19 cellular contexts compared by ENCODE assay signal in the genomic region with DNA sequence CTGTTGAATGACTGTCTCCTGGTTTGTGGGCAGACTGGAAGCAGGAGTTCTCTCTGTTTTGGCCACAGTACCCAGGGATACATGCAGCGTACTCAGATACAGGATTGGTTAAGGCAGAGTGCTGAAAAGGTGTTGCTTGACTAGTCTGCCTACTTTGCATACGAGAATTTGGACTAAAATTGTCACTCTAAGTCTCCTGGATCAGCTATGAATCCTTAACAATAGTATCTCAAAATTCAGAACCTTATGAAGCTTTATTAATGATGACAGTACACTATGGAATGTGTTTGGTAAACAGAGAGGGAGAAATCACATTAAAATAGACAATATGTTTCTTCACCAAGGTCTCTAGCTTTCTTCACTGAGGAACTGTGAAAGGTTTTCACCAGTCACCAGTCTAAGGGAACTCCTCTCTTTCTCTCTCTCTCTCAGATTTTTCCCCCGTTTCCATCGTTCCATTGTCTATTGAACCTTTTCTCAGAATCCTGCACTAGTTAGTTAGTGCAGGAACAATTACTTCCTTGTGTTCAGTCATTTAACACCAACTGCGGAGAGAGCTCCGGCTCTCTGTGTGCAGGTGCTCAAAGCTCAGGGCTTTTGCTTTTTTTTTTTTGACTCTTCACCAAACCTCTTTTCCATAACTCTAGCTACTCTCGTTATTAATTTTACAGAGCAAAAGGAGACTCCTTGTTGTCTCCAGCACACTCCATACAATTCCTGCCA.
DNase-seq lines count a peak whose midpoint lies in the region; ATAC-seq and TF ChIP-seq lines count a peak whose summit lies in the region.
"Had no signal": no experiment of that assay in that cellular context is flagged by ENCODE, and none has a peak within 500 bp of the region (broad histone marks: within the 10 kb centered on the region; RNA-seq: fewer than 3 reads in every experiment).

No MANE protein-coding gene starts in this region.

- H2AFZ ChIP-seq in GM23338 = peak overlapping the region; percentile 69; the same call in 1 of the 2 replicates

- POLR2A ChIA-PET in Panc1 (lab: Charles Lee) = interaction anchor here (0.6 to 1.1 kb wide), 5 partner anchors 10 to 366 kb away, joined by 3 to 5 read pairs (median 4); no protein-coding TSS in a partner anchor
- POLR2A ChIA-PET in activated CD4-positive, alpha-beta memory T cell treated with anti-CD3 and anti-CD28 coated beads, Interleukin-2, amount 10 ng/mL, durations not matched to agents 7 days and 5 days (lab: Charles Lee) = no interaction called here

- in situ Hi-C loops in Panc1 (cut with HindIII; ENCODE audit: low pct_unique_long_range_greater_than_20kb, low sequenced_read_pairs) = no loop called here

- H3K4me3 ChIP-seq in GM23338 (no peak overlapping the region), Panc1 (ENCODE audit: low read depth in 2 of 2, low read length in 2 of 2) (0 out of 4 replicates have a peak overlapping the region, but pooled peaks of 1 of the 2 experiments have one; percentile 8)
- H3K4me3 ChIP-seq: dorsolateral prefrontal cortex, spleen had no signal

- H3K9me3 ChIP-seq in Panc1 (ENCODE audit: control insufficient read depth, insufficient read depth, low read depth, low read length) = no peaks in the 10 kb centered on the region
- H3K9me3 ChIP-seq: spleen had no signal

- peak overlapping the region; percentile 31; the same call in 1 of the 2 replicates for H3K4me2 ChIP-seq in GM23338

- TF ChIP-seq CTCF in GM23338 (conservative IDR thresholded peaks at IDR 0.05; ENCODE audit: low read depth in 2 of 2) = no peak
- TF ChIP-seq CTCF in Panc1 (IDR thresholded peaks at IDR 0.05) = no peak

- no peaks in the 10 kb centered on the region for H3K79me2 ChIP-seq in GM23338 (replicated peaks; ENCODE audit: insufficient read depth)

- peaks cover 2% of the 10 kb centered on the region for H3K27me3 Mint-ChIP-seq in GM23338 (ENCODE audit: insufficient read depth, low read depth, poor library complexity)
- peaks cover 8% of the 10 kb centered on the region for H3K27me3 Mint-ChIP-seq in activated CD4-positive, alpha-beta memory T cell treated with anti-CD3 and anti-CD28 coated beads, Interleukin-2, amount 10 ng/mL, durations not matched to agents 7 days and 5 days
- H3K27me3 Mint-ChIP-seq in effector memory CD8-positive, alpha-beta T cell = peaks cover 23 to 39% of the 10 kb centered on the region in 2 donors

- H3K4me1 ChIP-seq in GM23338 (ENCODE audit: insufficient read depth) (peaks cover 16% of the 10 kb centered on the region), Panc1 (ENCODE audit: control insufficient read depth, insufficient read depth, low read length) (peaks cover 12% of the 10 kb centered on the region)

- H3K27ac Mint-ChIP-seq in GM23338 = no peak overlapping the region
- no peak overlapping the region for H3K27ac Mint-ChIP-seq in activated CD4-positive, alpha-beta memory T cell treated with anti-CD3 and anti-CD28 coated beads, Interleukin-2, amount 10 ng/mL, durations not matched to agents 7 days and 5 days
- no peak overlapping the region for H3K27ac Mint-ChIP-seq in effector memory CD8-positive, alpha-beta T cell
- H3K27ac Mint-ChIP-seq: activated B cell treated with CpG ODN at 0.5 μM for 24 hours; memory B cell; stimulated activated naive CD8-positive, alpha-beta T cell treated with anti-CD3 and anti-CD28 coated beads, Interleukin-15, Interleukin-2, amounts not matched to agents 100 ng/mL and 50 ng/mL, for 24 hours had no signal

- H3K4me3 Mint-ChIP-seq in GM23338 = no peak overlapping the region
- no peak overlapping the region for H3K4me3 Mint-ChIP-seq in activated CD4-positive, alpha-beta memory T cell treated with anti-CD3 and anti-CD28 coated beads, Interleukin-2, amount 10 ng/mL, durations not matched to agents 7 days and 5 days
- no peak overlapping the region for H3K4me3 Mint-ChIP-seq in effector memory CD8-positive, alpha-beta T cell
- H3K4me3 Mint-ChIP-seq: activated B cell treated with CpG ODN at 0.5 μM for 24 hours; memory B cell; stimulated activated naive CD8-positive, alpha-beta T cell treated with anti-CD3 and anti-CD28 coated beads, Interleukin-15, Interleukin-2, amounts not matched to agents 100 ng/mL and 50 ng/mL, for 24 hours had no signal

- H3K27ac ChIP-seq in GM23338 (ENCODE audit: low read depth) (no peak overlapping the region), Panc1 (ENCODE audit: low read length) (peak overlapping the region; percentile 18; the same call in 1 of the 2 replicates)
- H3K27ac ChIP-seq: dorsolateral prefrontal cortex, spleen had no signal

- no peaks in the 10 kb centered on the region for H3K36me3 Mint-ChIP-seq in GM23338 (ENCODE audit: low read depth)
- H3K36me3 Mint-ChIP-seq in activated CD4-positive, alpha-beta memory T cell treated with anti-CD3 and anti-CD28 coated beads, Interleukin-2, amount 10 ng/mL, durations not matched to agents 7 days and 5 days (ENCODE audit: low read depth) = no peaks in the 10 kb centered on the region
- no peaks in the 10 kb centered on the region for H3K36me3 Mint-ChIP-seq in effector memory CD8-positive, alpha-beta T cell (ENCODE audit: insufficient read depth)
- H3K36me3 Mint-ChIP-seq: memory B cell had no signal

- H4K20me1 ChIP-seq in GM23338 (replicated peaks; ENCODE audit: insufficient read depth) = no peaks in the 10 kb centered on the region

- CTCF ChIA-PET in Panc1 (lab: Charles Lee) = interaction anchor here (0.6 kb wide), 1 partner anchor 386 kb away, joined by 4 read pairs; no protein-coding TSS in a partner anchor
- CTCF ChIA-PET in activated CD4-positive, alpha-beta memory T cell treated with anti-CD3 and anti-CD28 coated beads, Interleukin-2, amount 10 ng/mL, durations not matched to agents 7 days and 5 days (lab: Charles Lee) = no interaction called here

- no peaks in the 10 kb centered on the region for H3K36me3 ChIP-seq in GM23338 (ENCODE audit: insufficient read depth)
- H3K36me3 ChIP-seq in Panc1 (ENCODE audit: control insufficient read depth, insufficient read depth, low read length) = no peaks in the 10 kb centered on the region
- H3K36me3 ChIP-seq: spleen had no signal

- DNase-seq in GM23338 (ENCODE audit: low spot score) (no peak), Panc1 (ENCODE audit: low read depth, low spot score) (no peak), fibroblast of gingiva (ENCODE audit: low read depth) (peak; percentile 7), pons (ENCODE audit: low spot score) (peak; percentile 48), NCI-H82 (lab: John Stamatoyannopoulos, UW) (no peak), NCI-H226 (no peak)
- no peak for DNase-seq in activated CD4-positive, alpha-beta memory T cell treated with anti-CD3 and anti-CD28 coated beads, Interleukin-2, amount 10 ng/mL, durations not matched to agents 7 days and 5 days
- no peak for DNase-seq in effector memory CD8-positive, alpha-beta T cell
- DNase-seq: activated B cell treated with CpG ODN at 0.5 μM for 24 hours; activated CD8-positive, alpha-beta memory T cell treated with anti-CD3 and anti-CD28 coated beads, Interleukin-2, amount 50 U/mL, for 4 hours; activated naive CD4-positive, alpha-beta T cell treated with Interleukin-2 at 50 U/mL for 16 hours; DMS153; dorsolateral prefrontal cortex; Karpas-422; NCI-H187; NCI-H510A; spleen had no signal

- BruUV-seq in Panc1 (replicated peaks; lab: Mats Ljungman, UMichigan) = no TSS peak

- H3K4me1 Mint-ChIP-seq in GM23338 = peaks cover 17% of the 10 kb centered on the region; the same call in 2 of the 3 replicates
- no peaks in the 10 kb centered on the region for H3K4me1 Mint-ChIP-seq in activated CD4-positive, alpha-beta memory T cell treated with anti-CD3 and anti-CD28 coated beads, Interleukin-2, amount 10 ng/mL, durations not matched to agents 7 days and 5 days
- no peaks in the 10 kb centered on the region for H3K4me1 Mint-ChIP-seq in effector memory CD8-positive, alpha-beta T cell (ENCODE audit: low read depth in 2 of 2)
- H3K4me1 Mint-ChIP-seq: activated B cell treated with CpG ODN at 0.5 μM for 24 hours, memory B cell had no signal

- peak; percentile 59 for ATAC-seq in GM23338
- peak; percentile 84 for ATAC-seq in Panc1
- no peak for ATAC-seq in effector memory CD8-positive, alpha-beta T cell (replicated peaks)

- no peaks in the 10 kb centered on the region for H3K9me3 Mint-ChIP-seq in GM23338
- H3K9me3 Mint-ChIP-seq in activated CD4-positive, alpha-beta memory T cell treated with anti-CD3 and anti-CD28 coated beads, Interleukin-2, amount 10 ng/mL, durations not matched to agents 7 days and 5 days = no peaks in the 10 kb centered on the region
- no peaks in the 10 kb centered on the region for H3K9me3 Mint-ChIP-seq in effector memory CD8-positive, alpha-beta T cell
- H3K9me3 Mint-ChIP-seq: activated B cell treated with CpG ODN at 0.5 μM for 24 hours; memory B cell; stimulated activated naive CD8-positive, alpha-beta T cell treated with anti-CD3 and anti-CD28 coated beads, Interleukin-15, Interleukin-2, amounts not matched to agents 100 ng/mL and 50 ng/mL, for 24 hours had no signal

- H3F3A ChIP-seq in GM23338 (replicated peaks; ENCODE audit: low read depth) = no peaks in the 10 kb centered on the region

- H3K27me3 ChIP-seq in GM23338 (ENCODE audit: insufficient read depth) = no peaks in the 10 kb centered on the region
- no peaks in the 10 kb centered on the region for H3K27me3 ChIP-seq in Panc1 (ENCODE audit: control insufficient read depth, insufficient read depth, low read length)
- H3K27me3 ChIP-seq: spleen had no signal

- no peaks in the 10 kb centered on the region for H3K9me2 ChIP-seq in GM23338 (ENCODE audit: insufficient read depth)

- intact Hi-C loops in Panc1 (cut with micrococcal nuclease; ENCODE audit: unreplicated experiment) = no loop called here

TF ChIP-seq in GM23338, 12 proteins besides CTCF, POLR2A, EP300 and RAD21 (continues in another document):
- TF ChIP-seq EZH2phosphoT487 (IDR thresholded peaks at IDR 0.05; ENCODE audit: unreplicated experiment) = no peak
- no peak for TF ChIP-seq STAT1 (IDR thresholded peaks at IDR 0.05; ENCODE audit: unreplicated experiment)
- no peak for TF ChIP-seq NANOG (IDR thresholded peaks at IDR 0.05; ENCODE audit: borderline replicate concordance)
- no peak for TF ChIP-seq ZNF114 (CRISPR knock-in tag; IDR thresholded peaks at IDR 0.05)
- no peak for TF ChIP-seq EZH2 (IDR thresholded peaks at IDR 0.05; ENCODE audit: low read depth, unreplicated experiment)
- TF ChIP-seq, protein P1, sequence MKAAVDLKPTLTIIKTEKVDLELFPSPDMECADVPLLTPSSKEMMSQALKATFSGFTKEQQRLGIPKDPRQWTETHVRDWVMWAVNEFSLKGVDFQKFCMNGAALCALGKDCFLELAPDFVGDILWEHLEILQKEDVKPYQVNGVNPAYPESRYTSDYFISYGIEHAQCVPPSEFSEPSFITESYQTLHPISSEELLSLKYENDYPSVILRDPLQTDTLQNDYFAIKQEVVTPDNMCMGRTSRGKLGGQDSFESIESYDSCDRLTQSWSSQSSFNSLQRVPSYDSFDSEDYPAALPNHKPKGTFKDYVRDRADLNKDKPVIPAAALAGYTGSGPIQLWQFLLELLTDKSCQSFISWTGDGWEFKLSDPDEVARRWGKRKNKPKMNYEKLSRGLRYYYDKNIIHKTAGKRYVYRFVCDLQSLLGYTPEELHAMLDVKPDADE (IDR thresholded peaks at IDR 0.05) = no peak

Comparison
In these comparisons a context has a peak if more than half of its experiments do, and no peak if none do; other contexts are left out.
1. DNase-seq: peak in fibroblast of gingiva (single experiment) and pons (single experiment); none in GM23338 (single experiment), Panc1 (single experiment), activated CD4-positive, alpha-beta memory T cell treated with anti-CD3 and anti-CD28 coated beads, Interleukin-2, amount 10 ng/mL, durations not matched to agents 7 days and 5 days (single experiment), NCI-H82 (single experiment), NCI-H226 (single experiment) and effector memory CD8-positive, alpha-beta T cell (0 of 3).